Comparison of ENCODE assay signal across 8 cellular contexts in genomic region chr9:128323192-128323730, GRCh38. TPM values are rescaled to one million over a fixed set of nuclear protein-coding genes. Genes with fewer than 3 reads are reported as not detected.
A peak's percentile ranks its signal among the peaks of the same experiment; 100 is the strongest.
DNase-seq lines count a peak whose midpoint lies in the region; ATAC-seq lines count a peak whose summit lies in the region.

No MANE protein-coding gene starts in this region.

- H3K27me3 Mint-ChIP-seq in activated T-helper 17 cell treated with anti-CD3 and anti-CD28 coated beads, Interleukin-2, amount 50 U/mL, for 72 hours = no peaks in the 10 kb centered on the region

- H3K4me3 Mint-ChIP-seq in activated T-helper 17 cell treated with anti-CD3 and anti-CD28 coated beads, Interleukin-2, amount 50 U/mL, for 72 hours = peak overlapping the region; percentile 88

- peak; percentile 27 for DNase-seq in stimulated activated CD4-positive, alpha-beta T cell treated with anti-CD3 and anti-CD28 coated beads, Interleukin-12 subunit alpha, Interleukin-12 subunit beta, amount 100 ng/mL, for 4 hours
- no peak for DNase-seq in stimulated activated CD4-positive, alpha-beta T cell treated with anti-CD3 and anti-CD28 coated beads, Interleukin-2, amount 100 ng/mL, for 24 hours
- DNase-seq in iris pigment epithelial cell (ENCODE audit: low read depth) (peak; percentile 66), epidermal melanocyte (ENCODE audit: insufficient read length, low spot score) (no peak)
- no peak for DNase-seq in stimulated activated CD4-positive, alpha-beta T cell treated with anti-CD3 and anti-CD28 coated beads, Interleukin-2, amount 100 ng/mL, for 48 hours

- ATAC-seq in activated T-helper 17 cell treated with anti-CD3 and anti-CD28 coated beads, Interleukin-2, amount 50 U/mL, for 72 hours (replicated peaks) = peak; percentile 38
- no peak for ATAC-seq in HG02623 (IDR thresholded peaks at IDR 0.05; ENCODE audit: unreplicated experiment)

- H3K4me1 Mint-ChIP-seq in activated T-helper 17 cell treated with anti-CD3 and anti-CD28 coated beads, Interleukin-2, amount 50 U/mL, for 72 hours = peaks cover 8% of the 10 kb centered on the region

- H3K27ac ChIP-seq in temporal lobe (ENCODE audit: low read depth, low read length) = peak overlapping the region; percentile 92

- H3K9me3 Mint-ChIP-seq in activated T-helper 17 cell treated with anti-CD3 and anti-CD28 coated beads, Interleukin-2, amount 50 U/mL, for 72 hours = no peaks in the 10 kb centered on the region

- peaks cover 39% of the 10 kb centered on the region for H3K36me3 Mint-ChIP-seq in activated T-helper 17 cell treated with anti-CD3 and anti-CD28 coated beads, Interleukin-2, amount 50 U/mL, for 72 hours (ENCODE audit: low read depth)

- peak overlapping the region; percentile 98 for H3K27ac Mint-ChIP-seq in activated T-helper 17 cell treated with anti-CD3 and anti-CD28 coated beads, Interleukin-2, amount 50 U/mL, for 72 hours

RNA-seq across cellular contexts. Expression of gene COQ4, which starts 0.6 kb away (rescaled TPM):
- total RNA-seq in activated T-helper 17 cell treated with anti-CD3 and anti-CD28 coated beads, Interleukin-2, amount 50 U/mL, for 72 hours = 10 to 100 TPM; 30.8 to 44.4 TPM
- total RNA-seq in temporal lobe = 10.3 TPM

RNA-seq across cellular contexts. Expression of gene TRUB2, which starts 1.0 kb away (rescaled TPM):
- total RNA-seq in activated T-helper 17 cell treated with anti-CD3 and anti-CD28 coated beads, Interleukin-2, amount 50 U/mL, for 72 hours = 10 to 100 TPM; 22.6 to 35.2 TPM
- 14.0 TPM for total RNA-seq in temporal lobe

RNA-seq across cellular contexts. Expression of gene SLC27A4, which starts 17.1 kb away (rescaled TPM):
- total RNA-seq in activated T-helper 17 cell treated with anti-CD3 and anti-CD28 coated beads, Interleukin-2, amount 50 U/mL, for 72 hours = 10 to 100 TPM in 1 of 2 donors, 1 to 10 TPM in 1; 7.7 to 22.3 TPM
- total RNA-seq in temporal lobe = 17.0 TPM

RNA-seq across cellular contexts. Expression of gene SWI5, which starts 47.2 kb away (rescaled TPM):
- 10 to 100 TPM; 12.1 to 14.9 TPM for total RNA-seq in activated T-helper 17 cell treated with anti-CD3 and anti-CD28 coated beads, Interleukin-2, amount 50 U/mL, for 72 hours
- 8.4 TPM for total RNA-seq in temporal lobe

RNA-seq across cellular contexts. Expression of gene GOLGA2, which starts 47.5 kb away (rescaled TPM):
- 10 to 100 TPM; 31.2 to 60.0 TPM for total RNA-seq in activated T-helper 17 cell treated with anti-CD3 and anti-CD28 coated beads, Interleukin-2, amount 50 U/mL, for 72 hours
- total RNA-seq in temporal lobe = 42.5 TPM

Comparison
In these comparisons a context has a peak if more than half of its experiments do, and no peak if none do; other contexts are left out.
1. DNase-seq: peak in stimulated activated CD4-positive, alpha-beta T cell treated with anti-CD3 and anti-CD28 coated beads, Interleukin-12 subunit alpha, Interleukin-12 subunit beta, amount 100 ng/mL, for 4 hours (single experiment) and iris pigment epithelial cell (single experiment); none in stimulated activated CD4-positive, alpha-beta T cell treated with anti-CD3 and anti-CD28 coated beads, Interleukin-2, amount 100 ng/mL, for 24 hours (0 of 2), epidermal melanocyte (single experiment) and stimulated activated CD4-positive, alpha-beta T cell treated with anti-CD3 and anti-CD28 coated beads, Interleukin-2, amount 100 ng/mL, for 48 hours (0 of 2).